In genomic region chr16:57899771-57900661, GRCh38 we compare ENCODE assay signal across 8 cellular contexts.
DNase-seq lines count a peak whose midpoint lies in the region; ATAC-seq and TF ChIP-seq lines count a peak whose summit lies in the region.

No MANE protein-coding gene starts in this region.

- DNase-seq in activated gamma-delta T cell treated with Interleukin-2 at 50 U/mL for 16 hours (peak; percentile 81), activated gamma-delta T cell (lab: John Stamatoyannopoulos, UW) (no peak), NCI-H2196 (lab: John Stamatoyannopoulos, UW; ENCODE audit: unreplicated experiment) (peak; percentile 51), activated B cell treated with CpG ODN at 0.5 μM for 24 hours (peak; percentile 48), cardiac fibroblast (ENCODE audit: low read depth in 2 of 2) (peak; percentile 80), kidney glomerular epithelial cell (lab: John Stamatoyannopoulos, UW) (peak; percentile 51)
- DNase-seq in stimulated activated CD4-positive, alpha-beta T cell treated with anti-CD3 and anti-CD28 coated beads, Interleukin-2, amount 100 ng/mL, for 4 hours (ENCODE audit: low read depth) = peak; percentile 56

- CTCF ChIA-PET in activated B cell treated with CpG ODN at 0.5 μM for 24 hours (lab: Charles Lee) = interaction anchor here (0.6 to 1.9 kb wide), 4 partner anchors 17 to 775 kb away, joined by 3 to 11 read pairs (median 5); partner anchors contain the start of genes USB1 and ZNF319

- H3K27me3 Mint-ChIP-seq in activated B cell treated with CpG ODN at 0.5 μM for 24 hours = peaks cover 23% of the 10 kb centered on the region

- intact Hi-C loops in activated B cell treated with CpG ODN at 0.5 μM for 24 hours (cut with micrococcal nuclease) = loop anchor here (1.0 to 10.0 kb wide), 7 partner anchors 100 to 855 kb away; partner anchors contain the start of gene ZNF319

- H3K27ac Mint-ChIP-seq in activated B cell treated with CpG ODN at 0.5 μM for 24 hours = no peak overlapping the region

- no peak overlapping the region for H3K4me3 Mint-ChIP-seq in activated B cell treated with CpG ODN at 0.5 μM for 24 hours

- POLR2A ChIA-PET in activated B cell treated with CpG ODN at 0.5 μM for 24 hours (lab: Charles Lee) = interaction anchor here (2.1 kb wide), 1 partner anchor 101 kb away, joined by 6 read pairs; the partner anchor contains the start of genes USB1 and ZNF319

- no peaks in the 10 kb centered on the region for H3K36me3 Mint-ChIP-seq in activated B cell treated with CpG ODN at 0.5 μM for 24 hours (ENCODE audit: low read depth)

- TF ChIP-seq CTCF in activated B cell treated with CpG ODN at 0.5 μM for 24 hours (IDR thresholded peaks at IDR 0.05) = no peak
- TF ChIP-seq CTCF in cardiac fibroblast (IDR thresholded peaks at IDR 0.05; ENCODE audit: low read depth, low read length) = peak; percentile 85

- H3K4me1 Mint-ChIP-seq in activated B cell treated with CpG ODN at 0.5 μM for 24 hours = no peaks in the 10 kb centered on the region

- no peak overlapping the region for H3K4me3 ChIP-seq in cardiac fibroblast (replicated peaks in 1 of 2; ENCODE audit: low read depth in 2 of 2, low read length in 2 of 2)

- no peaks in the 10 kb centered on the region for H3K9me3 Mint-ChIP-seq in activated B cell treated with CpG ODN at 0.5 μM for 24 hours

- peak; percentile 68 for ATAC-seq in activated B cell treated with CpG ODN at 0.5 μM for 24 hours (ENCODE audit: low read depth)
- no peak for ATAC-seq in HG02938 (IDR thresholded peaks at IDR 0.05; ENCODE audit: unreplicated experiment)
